ENCODE assay signal across 1 cellular context in genomic region chr20:44521484-44522481, GRCh38.
TF ChIP-seq lines count a peak whose summit lies in the region.

Gene SERINC3, minus strand, starts transcription at chr20:44522070. Its CDS starts 119 bp downstream, at chr20:44521951.

TF ChIP-seq in K562, 482 proteins besides CTCF, POLR2A, EP300 and RAD21 (continued from another document):
- TF ChIP-seq PRDM10 (IDR thresholded peaks at IDR 0.05; ENCODE audit: partially characterized antibody) = peak; percentile 93
- no peak for TF ChIP-seq ID3 (CRISPR knock-in tag; IDR thresholded peaks at IDR 0.05)
- TF ChIP-seq ID3 (tag; IDR thresholded peaks at IDR 0.05) = peak; percentile 45; the same call in 1 of the 2 replicates
- TF ChIP-seq GABPA (tag; conservative IDR thresholded peaks at IDR 0.05; ENCODE audit: low read depth) = peak; percentile 89
- TF ChIP-seq MBD2 (IDR thresholded peaks at IDR 0.05; ENCODE audit: borderline replicate concordance, low read depth) = peak; percentile 68; the same call in 1 of the 2 replicates
- peak in 1 of 2 experiments; percentile 26; a peak in 1 of 4 replicates for TF ChIP-seq ARNT (IDR thresholded peaks at IDR 0.05)
- TF ChIP-seq XRCC4 (IDR thresholded peaks at IDR 0.05; ENCODE audit: extremely low read depth, insufficient read depth, insufficient read length) = no peak
- TF ChIP-seq ZMIZ1 (IDR thresholded peaks at IDR 0.05; ENCODE audit: low read depth in 2 of 2, low read length in 2 of 2) = 0 out of 4 replicates have a peak, but pooled peaks of 1 of the 2 experiments have one; percentile 15
- no peak for TF ChIP-seq ZNF212 (CRISPR knock-in tag; IDR thresholded peaks at IDR 0.05)
- peak; percentile 69 for TF ChIP-seq HDAC2 (IDR thresholded peaks at IDR 0.05)
- no peak for TF ChIP-seq PRMT5 (CRISPR knock-in tag; IDR thresholded peaks at IDR 0.05)
- TF ChIP-seq ELF1 (tag; IDR thresholded peaks at IDR 0.05) = peak; percentile 55
- TF ChIP-seq RCOR1 (IDR thresholded peaks at IDR 0.05; ENCODE audit: borderline replicate concordance in 1 of 2, low read depth in 2 of 2, low read length in 2 of 2) = peak in 1 of 2 experiments; percentile 57; a peak in 1 of 4 replicates
- TF ChIP-seq ZNF584 (CRISPR knock-in tag; IDR thresholded peaks at IDR 0.05; ENCODE audit: low read depth) = no peak
- TF ChIP-seq CXXC5 (CRISPR knock-in tag; IDR thresholded peaks at IDR 0.05) = peak; percentile 83
- peak; percentile 8; the same call in 1 of the 2 replicates for TF ChIP-seq KAT7 (CRISPR knock-in tag; IDR thresholded peaks at IDR 0.05; ENCODE audit: borderline replicate concordance)
- TF ChIP-seq NKRF (IDR thresholded peaks at IDR 0.05; ENCODE audit: borderline replicate concordance) = peak; percentile 79; the same call in 1 of the 2 replicates
- 0 out of 2 replicates have a peak, but pooled peaks have one; percentile 24 for TF ChIP-seq NBN (IDR thresholded peaks at IDR 0.05; ENCODE audit: low read depth)
- TF ChIP-seq CBFA2T2 (conservative IDR thresholded peaks at IDR 0.05) = no peak
- no peak for TF ChIP-seq DNMT1 (IDR thresholded peaks at IDR 0.05)
- TF ChIP-seq E2F8 (IDR thresholded peaks at IDR 0.05; ENCODE audit: low read depth, partially characterized antibody) = no peak
- no peak for TF ChIP-seq RFX7 (CRISPR knock-in tag; IDR thresholded peaks at IDR 0.05)
- no peak for TF ChIP-seq IRF2 (CRISPR knock-in tag; IDR thresholded peaks at IDR 0.05)
- peak; percentile 79 for TF ChIP-seq KDM5B (IDR thresholded peaks at IDR 0.05; ENCODE audit: insufficient replicate concordance, low read depth, low read length)
- TF ChIP-seq RBFOX2 (IDR thresholded peaks at IDR 0.05; ENCODE audit: low read depth, low read length) = peak; percentile 92
- TF ChIP-seq GMEB1 (CRISPR knock-in tag; IDR thresholded peaks at IDR 0.05) = peak; percentile 92
- 0 out of 2 replicates have a peak, but pooled peaks have one; percentile 10 for TF ChIP-seq ZBTB9 (CRISPR knock-in tag; IDR thresholded peaks at IDR 0.05)
TF ChIP-seq in K562: peak in this region for 112.
